In genomic region chr3:149632225-149632624, GRCh38 we compare ENCODE assay signal across 6 cellular contexts.
"Had no signal": no experiment of that assay in that cellular context is flagged by ENCODE, and none has a peak within 500 bp of the region (broad histone marks: within the 10 kb centered on the region; RNA-seq: fewer than 3 reads in every experiment).

No MANE protein-coding gene starts in this region.

- ATAC-seq: GM23338, HepG2, K562 had no signal

- H2AFZ ChIP-seq: GM23338 had no signal

- DNase-seq: H9, HCEC 1CT had no signal

- H3K4me2 ChIP-seq: GM23338 had no signal

- H3K27ac ChIP-seq: HL-60 had no signal

- H3K4me3 ChIP-seq: GM23338, K562 had no signal
